In the genomic region with DNA sequence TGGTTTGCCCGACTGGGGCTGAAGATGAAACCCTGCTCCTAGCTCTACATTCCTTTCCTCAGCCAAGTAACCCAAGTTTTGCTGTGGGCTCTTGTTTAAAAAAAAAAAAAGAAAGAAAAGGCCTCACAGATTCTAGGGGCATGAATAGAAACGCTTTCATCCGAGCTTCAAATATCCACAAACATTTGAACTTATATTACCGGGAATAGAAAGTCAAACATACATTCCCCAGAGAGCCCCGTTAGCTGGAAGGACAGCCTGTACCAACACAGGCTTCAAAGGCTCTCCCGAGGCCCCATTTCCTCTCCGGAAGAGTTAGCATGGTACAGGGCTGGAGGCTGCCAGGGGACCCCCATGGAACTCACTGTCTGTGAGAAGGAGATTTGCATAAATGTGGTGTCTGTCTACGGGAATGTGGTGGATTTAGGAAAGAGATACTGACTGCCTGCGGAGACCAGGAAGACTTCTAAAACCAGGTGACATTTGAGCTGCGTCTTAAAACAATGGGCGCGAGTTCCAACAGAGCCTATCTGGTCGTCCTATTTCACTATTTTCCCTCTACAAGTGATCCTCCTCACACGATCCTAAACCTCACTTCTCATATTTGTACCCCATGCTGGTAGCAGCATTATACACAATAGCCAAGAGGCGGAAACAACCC, we compare ENCODE assay signal across 9 cellular contexts. TPM values are rescaled to one million over a fixed set of nuclear protein-coding genes. Genes with fewer than 3 reads are reported as not detected.
DNase-seq lines count a peak whose midpoint lies in the region; ATAC-seq and TF ChIP-seq lines count a peak whose summit lies in the region.
"Had no signal": no experiment of that assay in that cellular context is flagged by ENCODE, and none has a peak within 500 bp of the region (broad histone marks: within the 10 kb centered on the region; RNA-seq: fewer than 3 reads in every experiment).

No MANE protein-coding gene starts in this region.

- H3K4me1 Mint-ChIP-seq in activated T-helper 2 cell treated with anti-CD3 and anti-CD28 coated beads, Interferon-gamma antibody, Interleukin-2, Interleukin-4, amounts not matched to agents 10 μg/mL and 5 μg/mL and 100 μg/mL, durations not matched to agents 14 hours and 24 hours and 36 hours (ENCODE audit: low read depth): peaks cover 3% of the 10 kb centered on the region

- peaks cover 53% of the 10 kb centered on the region for H3K27me3 Mint-ChIP-seq in activated T-helper 2 cell treated with anti-CD3 and anti-CD28 coated beads, Interferon-gamma antibody, Interleukin-2, Interleukin-4, amounts not matched to agents 10 μg/mL and 5 μg/mL and 100 μg/mL, durations not matched to agents 14 hours and 24 hours and 36 hours (ENCODE audit: low read depth)

- ATAC-seq in gastrocnemius medialis: peak; percentile 37 to 54
- no peak for ATAC-seq in HG03045 (IDR thresholded peaks at IDR 0.05; ENCODE audit: unreplicated experiment)

- H3K27me3 ChIP-seq in right atrium auricular region: peaks cover 0 to 3% of the 10 kb centered on the region in 2 donors
- peaks cover 8 to 17% (median 17%) of the 10 kb centered on the region in 3 donors for H3K27me3 ChIP-seq in gastrocnemius medialis

- TF ChIP-seq CTCF in HFF-Myc (IDR thresholded peaks at IDR 0.05; ENCODE audit: low read depth, low read length, missing control alignments) (no peak), right atrium auricular region (IDR thresholded peaks at IDR 0.05) (no peak), gastrocnemius medialis (IDR thresholded peaks at IDR 0.05 in 4 of 5, conservative IDR thresholded peaks at IDR 0.05 in 1 of 5) (no peak)

- no peak for TF ChIP-seq POLR2A in gastrocnemius medialis (IDR thresholded peaks at IDR 0.05)

- H3K27ac ChIP-seq in right atrium auricular region (peak overlapping the region; percentile 1 to 51), gastrocnemius medialis (peak overlapping the region in 3 of 4 donors; percentile 6 to 64 (median 47))
- H3K27ac ChIP-seq: neutrophil had no signal

- no peak overlapping the region for H3K27ac Mint-ChIP-seq in activated T-helper 2 cell treated with anti-CD3 and anti-CD28 coated beads, Interferon-gamma antibody, Interleukin-2, Interleukin-4, amounts not matched to agents 10 μg/mL and 5 μg/mL and 100 μg/mL, durations not matched to agents 14 hours and 24 hours and 36 hours

- no peaks in the 10 kb centered on the region for H3K36me3 ChIP-seq in right atrium auricular region
- H3K36me3 ChIP-seq in gastrocnemius medialis: no peaks in the 10 kb centered on the region
- H3K36me3 ChIP-seq: neutrophil had no signal

- H3K4me3 Mint-ChIP-seq in activated T-helper 2 cell treated with anti-CD3 and anti-CD28 coated beads, Interferon-gamma antibody, Interleukin-2, Interleukin-4, amounts not matched to agents 10 μg/mL and 5 μg/mL and 100 μg/mL, durations not matched to agents 14 hours and 24 hours and 36 hours (ENCODE audit: low read depth): peak overlapping the region; percentile 61

- in situ Hi-C loops in gastrocnemius medialis (cut with MboI; ENCODE audit: low sequenced_read_pairs in 4 of 4): no loop called here

- intact Hi-C loops in activated T-helper 2 cell treated with anti-CD3 and anti-CD28 coated beads, Interferon-gamma antibody, Interleukin-2, Interleukin-4, amounts not matched to agents 10 μg/mL and 5 μg/mL and 100 μg/mL, durations not matched to agents 14 hours and 24 hours and 36 hours (cut with micrococcal nuclease): no loop called here
- intact Hi-C loops in gastrocnemius medialis (cut with DNase I; ENCODE audit: low total_unique reads): no loop called here

- no peaks in the 10 kb centered on the region for H3K9me3 Mint-ChIP-seq in activated T-helper 2 cell treated with anti-CD3 and anti-CD28 coated beads, Interferon-gamma antibody, Interleukin-2, Interleukin-4, amounts not matched to agents 10 μg/mL and 5 μg/mL and 100 μg/mL, durations not matched to agents 14 hours and 24 hours and 36 hours

- peaks cover 0 to 5% of the 10 kb centered on the region in 2 donors for H3K4me1 ChIP-seq in right atrium auricular region
- peaks cover 0 to 10% of the 10 kb centered on the region in 2 donors for H3K4me1 ChIP-seq in gastrocnemius medialis

- H3K36me3 Mint-ChIP-seq in activated T-helper 2 cell treated with anti-CD3 and anti-CD28 coated beads, Interferon-gamma antibody, Interleukin-2, Interleukin-4, amounts not matched to agents 10 μg/mL and 5 μg/mL and 100 μg/mL, durations not matched to agents 14 hours and 24 hours and 36 hours (ENCODE audit: low read depth): no peaks in the 10 kb centered on the region

- H3K9me3 ChIP-seq in right atrium auricular region (no peaks in the 10 kb centered on the region), gastrocnemius medialis (no peaks in the 10 kb centered on the region)
- H3K9me3 ChIP-seq: neutrophil had no signal

- H3K4me3 ChIP-seq in HFF-Myc (replicated peaks; ENCODE audit: low read depth, low read length) (peak overlapping the region; percentile 29), right atrium auricular region (peak overlapping the region; percentile 56 to 62), gastrocnemius medialis (peak overlapping the region; percentile 56 to 73 (median 58))

- DNase-seq in HFF-Myc (ENCODE audit: extremely low read depth, low read depth): no peak
- DNase-seq in activated T-helper 2 cell treated with anti-CD3 and anti-CD28 coated beads, Interferon-gamma antibody, Interleukin-2, Interleukin-4, amounts not matched to agents 10 μg/mL and 5 μg/mL and 100 μg/mL, durations not matched to agents 14 hours and 24 hours and 36 hours (ENCODE audit: low spot score): no peak
- no peak for DNase-seq in right atrium auricular region (ENCODE audit: low spot score)
- DNase-seq in gastrocnemius medialis: no peak
- no peak for DNase-seq in NCI-H1092 (lab: John Stamatoyannopoulos, UW)
- no peak for DNase-seq in NCI-H82 treated with DMSO at 0.1 percent for 48 hours (lab: John Stamatoyannopoulos, UW; ENCODE audit: unreplicated experiment)
- DNase-seq in stimulated activated CD4-positive, alpha-beta T cell treated with anti-CD3 and anti-CD28 coated beads, Interleukin-15, amount 100 ng/mL, for 24 hours: no peak

RNA-seq across cellular contexts. Expression of a gene that starts 0.7 kb away (rescaled TPM):
- not detected in 2 replicates for total RNA-seq in activated T-helper 2 cell treated with anti-CD3 and anti-CD28 coated beads, Interferon-gamma antibody, Interleukin-2, Interleukin-4, amounts not matched to agents 10 μg/mL and 5 μg/mL and 100 μg/mL, durations not matched to agents 14 hours and 24 hours and 36 hours
- total RNA-seq in right atrium auricular region (not detected), gastrocnemius medialis (under 1 TPM in 3 of 4 donors, not detected in 1; 0.26 to 0.35 (median 0.34) TPM)

RNA-seq across cellular contexts. Expression of a gene that starts 23.3 kb away (rescaled TPM):
- total RNA-seq in activated T-helper 2 cell treated with anti-CD3 and anti-CD28 coated beads, Interferon-gamma antibody, Interleukin-2, Interleukin-4, amounts not matched to agents 10 μg/mL and 5 μg/mL and 100 μg/mL, durations not matched to agents 14 hours and 24 hours and 36 hours: 7.5 and 7.6 TPM in 2 replicates
- total RNA-seq in right atrium auricular region (1 to 10 TPM; 4.1 to 5.0 TPM), gastrocnemius medialis (1 to 10 TPM; 3.3 to 4.5 (median 3.7) TPM)

RNA-seq across cellular contexts. Expression of a gene that starts 38.2 kb away (rescaled TPM):
- total RNA-seq in activated T-helper 2 cell treated with anti-CD3 and anti-CD28 coated beads, Interferon-gamma antibody, Interleukin-2, Interleukin-4, amounts not matched to agents 10 μg/mL and 5 μg/mL and 100 μg/mL, durations not matched to agents 14 hours and 24 hours and 36 hours: 26.9 and 27.3 TPM in 2 replicates
- 100 to 1,000 TPM; 145 TPM for total RNA-seq in right atrium auricular region
- 10 to 100 TPM; 53.8 to 62.3 (median 57.4) TPM for total RNA-seq in gastrocnemius medialis
